ENCODE assay signal across 2 cellular contexts in the genomic region with DNA sequence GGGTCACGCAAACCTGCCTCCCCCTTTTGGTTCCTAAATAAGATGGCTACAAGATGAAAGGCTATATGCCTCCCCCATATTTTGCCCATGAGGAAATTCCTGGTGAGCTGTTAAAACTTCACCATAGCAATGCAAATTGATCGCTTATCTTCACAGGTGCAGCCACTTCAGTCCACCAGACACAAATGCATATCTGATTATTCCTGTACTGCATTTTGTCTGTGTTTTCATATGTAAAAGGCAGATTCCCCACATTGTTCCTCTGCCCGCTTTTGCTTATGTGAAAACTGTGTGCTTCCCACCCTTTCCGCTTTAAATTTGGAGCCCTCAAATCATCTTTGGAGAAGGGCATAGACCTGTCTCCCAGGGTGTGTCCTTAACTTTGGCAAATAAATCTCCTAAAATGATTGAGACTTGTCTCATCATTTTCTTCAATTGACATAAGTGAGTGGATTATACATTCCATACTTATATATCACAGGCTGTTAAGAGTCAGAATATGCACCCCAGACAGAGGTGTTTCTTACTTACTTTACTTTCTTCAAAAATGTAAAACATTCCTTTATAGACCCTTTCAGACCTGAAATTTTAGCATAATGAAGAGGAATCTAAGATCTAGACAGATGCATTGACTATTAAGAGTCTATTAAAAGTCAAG.
TF ChIP-seq lines count a peak whose summit lies in the region.

No MANE protein-coding gene starts in this region.

TF ChIP-seq in IMR-90, 13 proteins besides CTCF, POLR2A, EP300 and RAD21:
- TF ChIP-seq SMC3 (IDR thresholded peaks at IDR 0.05; ENCODE audit: low read depth, low read length) (no peak), RCOR1 (IDR thresholded peaks at IDR 0.05; ENCODE audit: insufficient replicate concordance, low read length) (no peak), CHD1 (IDR thresholded peaks at IDR 0.05; ENCODE audit: low read depth, low read length) (no peak), MAFK (IDR thresholded peaks at IDR 0.05; ENCODE audit: low read depth, low read length) (no peak), BHLHE40 (IDR thresholded peaks at IDR 0.05; ENCODE audit: low read depth, low read length) (no peak), NFE2L2 (IDR thresholded peaks at IDR 0.05; ENCODE audit: low read depth, low read length) (no peak), MAZ (IDR thresholded peaks at IDR 0.05; ENCODE audit: borderline replicate concordance, low read depth, low read length) (no peak), RFX5 (IDR thresholded peaks at IDR 0.05; ENCODE audit: low read depth, low read length) (no peak), FOS (IDR thresholded peaks at IDR 0.05; ENCODE audit: low read depth, low read length) (no peak), CEBPB (IDR thresholded peaks at IDR 0.05; ENCODE audit: low read depth, low read length) (no peak), USF2 (IDR thresholded peaks at IDR 0.05; ENCODE audit: low read depth, low read length) (no peak), MXI1 (IDR thresholded peaks at IDR 0.05; ENCODE audit: borderline replicate concordance, low read depth, low read length) (no peak)
- TF ChIP-seq, protein P1, sequence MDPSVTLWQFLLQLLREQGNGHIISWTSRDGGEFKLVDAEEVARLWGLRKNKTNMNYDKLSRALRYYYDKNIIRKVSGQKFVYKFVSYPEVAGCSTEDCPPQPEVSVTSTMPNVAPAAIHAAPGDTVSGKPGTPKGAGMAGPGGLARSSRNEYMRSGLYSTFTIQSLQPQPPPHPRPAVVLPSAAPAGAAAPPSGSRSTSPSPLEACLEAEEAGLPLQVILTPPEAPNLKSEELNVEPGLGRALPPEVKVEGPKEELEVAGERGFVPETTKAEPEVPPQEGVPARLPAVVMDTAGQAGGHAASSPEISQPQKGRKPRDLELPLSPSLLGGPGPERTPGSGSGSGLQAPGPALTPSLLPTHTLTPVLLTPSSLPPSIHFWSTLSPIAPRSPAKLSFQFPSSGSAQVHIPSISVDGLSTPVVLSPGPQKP (IDR thresholded peaks at IDR 0.05; ENCODE audit: borderline replicate concordance, low read depth, low read length), result no peak

TF ChIP-seq in H1, 55 proteins besides CTCF, POLR2A, EP300 and RAD21:
- TF ChIP-seq BCL11A (IDR thresholded peaks at IDR 0.05; ENCODE audit: low read depth in 2 of 2, low read length in 2 of 2), result no peak
- TF ChIP-seq EGR1 (IDR thresholded peaks at IDR 0.05; ENCODE audit: borderline replicate concordance, low read depth, low read length), result no peak
- no peak for TF ChIP-seq CEBPB (IDR thresholded peaks at IDR 0.05; ENCODE audit: low read depth, low read length)
- no peak for TF ChIP-seq TBP (IDR thresholded peaks at IDR 0.05; ENCODE audit: low read depth, low read length)
- no peak for TF ChIP-seq RNF2 (IDR thresholded peaks at IDR 0.05; ENCODE audit: borderline replicate concordance, low read depth, low read length, missing control alignments, poor library complexity, severe bottlenecking)
- no peak for TF ChIP-seq PHF8 (conservative IDR thresholded peaks at IDR 0.05; ENCODE audit: low read depth, low read length)
- TF ChIP-seq HDAC2 (IDR thresholded peaks at IDR 0.05; ENCODE audit: borderline replicate concordance in 1 of 2, low read depth in 2 of 2, low read length in 2 of 2), result 0 out of 4 replicates have a peak, but pooled peaks of 1 of the 2 experiments have one; percentile 16
- no peak for TF ChIP-seq MAFK (IDR thresholded peaks at IDR 0.05; ENCODE audit: low read depth, low read length)
- TF ChIP-seq, protein P2, sequence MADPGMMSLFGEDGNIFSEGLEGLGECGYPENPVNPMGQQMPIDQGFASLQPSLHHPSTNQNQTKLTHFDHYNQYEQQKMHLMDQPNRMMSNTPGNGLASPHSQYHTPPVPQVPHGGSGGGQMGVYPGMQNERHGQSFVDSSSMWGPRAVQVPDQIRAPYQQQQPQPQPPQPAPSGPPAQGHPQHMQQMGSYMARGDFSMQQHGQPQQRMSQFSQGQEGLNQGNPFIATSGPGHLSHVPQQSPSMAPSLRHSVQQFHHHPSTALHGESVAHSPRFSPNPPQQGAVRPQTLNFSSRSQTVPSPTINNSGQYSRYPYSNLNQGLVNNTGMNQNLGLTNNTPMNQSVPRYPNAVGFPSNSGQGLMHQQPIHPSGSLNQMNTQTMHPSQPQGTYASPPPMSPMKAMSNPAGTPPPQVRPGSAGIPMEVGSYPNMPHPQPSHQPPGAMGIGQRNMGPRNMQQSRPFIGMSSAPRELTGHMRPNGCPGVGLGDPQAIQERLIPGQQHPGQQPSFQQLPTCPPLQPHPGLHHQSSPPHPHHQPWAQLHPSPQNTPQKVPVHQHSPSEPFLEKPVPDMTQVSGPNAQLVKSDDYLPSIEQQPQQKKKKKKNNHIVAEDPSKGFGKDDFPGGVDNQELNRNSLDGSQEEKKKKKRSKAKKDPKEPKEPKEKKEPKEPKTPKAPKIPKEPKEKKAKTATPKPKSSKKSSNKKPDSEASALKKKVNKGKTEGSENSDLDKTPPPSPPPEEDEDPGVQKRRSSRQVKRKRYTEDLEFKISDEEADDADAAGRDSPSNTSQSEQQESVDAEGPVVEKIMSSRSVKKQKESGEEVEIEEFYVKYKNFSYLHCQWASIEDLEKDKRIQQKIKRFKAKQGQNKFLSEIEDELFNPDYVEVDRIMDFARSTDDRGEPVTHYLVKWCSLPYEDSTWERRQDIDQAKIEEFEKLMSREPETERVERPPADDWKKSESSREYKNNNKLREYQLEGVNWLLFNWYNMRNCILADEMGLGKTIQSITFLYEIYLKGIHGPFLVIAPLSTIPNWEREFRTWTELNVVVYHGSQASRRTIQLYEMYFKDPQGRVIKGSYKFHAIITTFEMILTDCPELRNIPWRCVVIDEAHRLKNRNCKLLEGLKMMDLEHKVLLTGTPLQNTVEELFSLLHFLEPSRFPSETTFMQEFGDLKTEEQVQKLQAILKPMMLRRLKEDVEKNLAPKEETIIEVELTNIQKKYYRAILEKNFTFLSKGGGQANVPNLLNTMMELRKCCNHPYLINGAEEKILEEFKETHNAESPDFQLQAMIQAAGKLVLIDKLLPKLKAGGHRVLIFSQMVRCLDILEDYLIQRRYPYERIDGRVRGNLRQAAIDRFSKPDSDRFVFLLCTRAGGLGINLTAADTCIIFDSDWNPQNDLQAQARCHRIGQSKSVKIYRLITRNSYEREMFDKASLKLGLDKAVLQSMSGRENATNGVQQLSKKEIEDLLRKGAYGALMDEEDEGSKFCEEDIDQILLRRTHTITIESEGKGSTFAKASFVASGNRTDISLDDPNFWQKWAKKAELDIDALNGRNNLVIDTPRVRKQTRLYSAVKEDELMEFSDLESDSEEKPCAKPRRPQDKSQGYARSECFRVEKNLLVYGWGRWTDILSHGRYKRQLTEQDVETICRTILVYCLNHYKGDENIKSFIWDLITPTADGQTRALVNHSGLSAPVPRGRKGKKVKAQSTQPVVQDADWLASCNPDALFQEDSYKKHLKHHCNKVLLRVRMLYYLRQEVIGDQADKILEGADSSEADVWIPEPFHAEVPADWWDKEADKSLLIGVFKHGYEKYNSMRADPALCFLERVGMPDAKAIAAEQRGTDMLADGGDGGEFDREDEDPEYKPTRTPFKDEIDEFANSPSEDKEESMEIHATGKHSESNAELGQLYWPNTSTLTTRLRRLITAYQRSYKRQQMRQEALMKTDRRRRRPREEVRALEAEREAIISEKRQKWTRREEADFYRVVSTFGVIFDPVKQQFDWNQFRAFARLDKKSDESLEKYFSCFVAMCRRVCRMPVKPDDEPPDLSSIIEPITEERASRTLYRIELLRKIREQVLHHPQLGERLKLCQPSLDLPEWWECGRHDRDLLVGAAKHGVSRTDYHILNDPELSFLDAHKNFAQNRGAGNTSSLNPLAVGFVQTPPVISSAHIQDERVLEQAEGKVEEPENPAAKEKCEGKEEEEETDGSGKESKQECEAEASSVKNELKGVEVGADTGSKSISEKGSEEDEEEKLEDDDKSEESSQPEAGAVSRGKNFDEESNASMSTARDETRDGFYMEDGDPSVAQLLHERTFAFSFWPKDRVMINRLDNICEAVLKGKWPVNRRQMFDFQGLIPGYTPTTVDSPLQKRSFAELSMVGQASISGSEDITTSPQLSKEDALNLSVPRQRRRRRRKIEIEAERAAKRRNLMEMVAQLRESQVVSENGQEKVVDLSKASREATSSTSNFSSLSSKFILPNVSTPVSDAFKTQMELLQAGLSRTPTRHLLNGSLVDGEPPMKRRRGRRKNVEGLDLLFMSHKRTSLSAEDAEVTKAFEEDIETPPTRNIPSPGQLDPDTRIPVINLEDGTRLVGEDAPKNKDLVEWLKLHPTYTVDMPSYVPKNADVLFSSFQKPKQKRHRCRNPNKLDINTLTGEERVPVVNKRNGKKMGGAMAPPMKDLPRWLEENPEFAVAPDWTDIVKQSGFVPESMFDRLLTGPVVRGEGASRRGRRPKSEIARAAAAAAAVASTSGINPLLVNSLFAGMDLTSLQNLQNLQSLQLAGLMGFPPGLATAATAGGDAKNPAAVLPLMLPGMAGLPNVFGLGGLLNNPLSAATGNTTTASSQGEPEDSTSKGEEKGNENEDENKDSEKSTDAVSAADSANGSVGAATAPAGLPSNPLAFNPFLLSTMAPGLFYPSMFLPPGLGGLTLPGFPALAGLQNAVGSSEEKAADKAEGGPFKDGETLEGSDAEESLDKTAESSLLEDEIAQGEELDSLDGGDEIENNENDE (IDR thresholded peaks at IDR 0.05; ENCODE audit: insufficient replicate concordance, low read length), result peak; percentile 24
- no peak for TF ChIP-seq KDM1A (IDR thresholded peaks at IDR 0.05; ENCODE audit: borderline replicate concordance, low read length)
- TF ChIP-seq TCF12 (IDR thresholded peaks at IDR 0.05; ENCODE audit: low read depth, low read length), result no peak
- no peak for TF ChIP-seq RXRA (IDR thresholded peaks at IDR 0.05; ENCODE audit: insufficient read depth, low read depth, low read length)
- TF ChIP-seq SAP30 (IDR thresholded peaks at IDR 0.05; ENCODE audit: insufficient read depth, insufficient replicate concordance, low read length), result no peak
- no peak for TF ChIP-seq TEAD4 (IDR thresholded peaks at IDR 0.05; ENCODE audit: low read depth, low read length)
- peak; percentile 59 for TF ChIP-seq NANOG (IDR thresholded peaks at IDR 0.05; ENCODE audit: insufficient read depth, low read depth, low read length, poor library complexity, severe bottlenecking)
- TF ChIP-seq JUN (IDR thresholded peaks at IDR 0.05; ENCODE audit: low read depth, low read length), result no peak
- TF ChIP-seq POU5F1 (IDR thresholded peaks at IDR 0.05; ENCODE audit: low read depth, low read length), result no peak
- no peak for TF ChIP-seq TAF7 (optimal IDR thresholded peaks at IDR 0.05; ENCODE audit: borderline replicate concordance, low read depth, low read length)
- TF ChIP-seq BACH1 (IDR thresholded peaks at IDR 0.05; ENCODE audit: low read length), result no peak
TF ChIP-seq in H1: peak in this region for 3.
